In the genomic region with DNA sequence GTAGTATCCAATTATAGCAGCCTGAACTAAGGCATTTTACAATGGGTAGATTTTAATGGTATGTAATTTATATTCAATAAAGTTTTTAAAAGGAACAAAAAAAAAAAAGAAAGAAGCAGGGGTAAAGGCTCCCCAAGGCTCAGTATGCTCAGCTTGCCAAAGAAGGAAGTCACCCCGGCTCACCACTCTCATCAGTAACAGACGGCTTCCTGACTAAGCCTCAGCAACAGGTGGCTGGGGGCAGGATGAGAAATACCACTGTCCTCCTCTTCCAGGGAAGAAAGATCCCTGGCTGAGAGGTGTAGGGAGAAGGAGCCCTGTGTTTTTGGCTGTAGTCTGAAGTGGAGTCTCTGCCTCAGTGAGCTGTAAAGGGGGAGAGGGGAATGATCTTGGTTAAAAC, we compare ENCODE assay signal across 22 cellular contexts.
"Had no signal": no experiment of that assay in that cellular context is flagged by ENCODE, and none has a peak within 500 bp of the region (broad histone marks: within the 10 kb centered on the region; RNA-seq: fewer than 3 reads in every experiment).

No MANE protein-coding gene starts in this region.

- H3K4me3 ChIP-seq: ascending aorta, coronary artery, lower lobe of right lung, pancreas, right lobe of liver, smooth muscle cell, suprapubic skin, transverse colon, uterus had no signal

- ATAC-seq: activated T-cell treated with anti-CD3 and anti-CD28 coated beads, Interleukin-2, amount 50 U/mL, for 72 hours; foreskin keratinocyte; lower lobe of right lung; natural killer cell; pancreas; right lobe of liver; stimulated activated naive CD8-positive, alpha-beta T cell treated with anti-CD3 and anti-CD28 coated beads, Interleukin-15, amount 100 ng/mL, for 72 hours had no signal

- H3K4me2 ChIP-seq: smooth muscle cell had no signal

- H3K27ac Mint-ChIP-seq: activated T-cell treated with anti-CD3 and anti-CD28 coated beads, Interleukin-2, amount 50 U/mL, for 72 hours; natural killer cell; stimulated activated naive CD8-positive, alpha-beta T cell treated with anti-CD3 and anti-CD28 coated beads, Interleukin-15, amount 100 ng/mL, for 72 hours had no signal

- H3K27ac ChIP-seq: ascending aorta, coronary artery, foreskin keratinocyte, lower lobe of right lung, neutrophil, pancreas, right lobe of liver, suprapubic skin, transverse colon, uterus had no signal

- H3K9me3 ChIP-seq: neutrophil, pancreas, right lobe of liver, suprapubic skin had no signal

- DNase-seq: activated CD4-positive, alpha-beta T cell treated with anti-CD3 and anti-CD28 coated beads for 1 hour; activated CD4-positive, alpha-beta T cell treated with anti-CD3 and anti-CD28 coated beads, Interleukin-2, amount 50 U/mL, for 4 hours; activated effector memory CD4-positive, alpha-beta T cell treated with anti-CD3 and anti-CD28 coated beads, Interleukin-2, amount 50 U/mL, for 16 hours; activated naive CD4-positive, alpha-beta T cell treated with anti-CD3 and anti-CD28 coated beads, Interleukin-2, amount 50 U/mL, for 16 hours; activated T-cell treated with anti-CD3 and anti-CD28 coated beads, Interleukin-2, amount 50 U/mL, for 72 hours; foreskin keratinocyte; glutamatergic neuron; hypothalamus; lower lobe of right lung; natural killer cell; pancreas; right lobe of liver; stimulated activated CD4-positive, alpha-beta T cell treated with anti-CD3 and anti-CD28 coated beads, Interleukin-4, amount 100 ng/mL, for 1 hour; stimulated activated naive CD8-positive, alpha-beta T cell treated with anti-CD3 and anti-CD28 coated beads, Interleukin-15, amount 100 ng/mL, for 72 hours; transverse colon; uterus had no signal

- H3K4me1 Mint-ChIP-seq: central memory CD8-positive, alpha-beta T cell; natural killer cell had no signal

- H3K36me3 ChIP-seq: ascending aorta, lower lobe of right lung, neutrophil, pancreas, right lobe of liver, suprapubic skin, transverse colon, uterus had no signal

- H3K27me3 ChIP-seq: ascending aorta, pancreas, right lobe of liver, uterus had no signal

- H3K4me3 Mint-ChIP-seq: activated T-cell treated with anti-CD3 and anti-CD28 coated beads, Interleukin-2, amount 50 U/mL, for 72 hours; central memory CD8-positive, alpha-beta T cell; natural killer cell; stimulated activated naive CD8-positive, alpha-beta T cell treated with anti-CD3 and anti-CD28 coated beads, Interleukin-15, amount 100 ng/mL, for 72 hours had no signal

- H3K4me1 ChIP-seq: ascending aorta, foreskin keratinocyte, lower lobe of right lung, pancreas, right lobe of liver, transverse colon, uterus had no signal
